ENCODE assay signal across 30 cellular contexts in genomic region chr3:172110127-172110779, GRCh38.
"Had no signal": no experiment of that assay in that cellular context is flagged by ENCODE, and none has a peak within 500 bp of the region (broad histone marks: within the 10 kb centered on the region; RNA-seq: fewer than 3 reads in every experiment).

No MANE protein-coding gene starts in this region.

- H3K9me3 ChIP-seq: SJSA1 had no signal

- H3K9me3 Mint-ChIP-seq: activated CD4-positive, alpha-beta memory T cell treated with anti-CD3 and anti-CD28 coated beads for 36 hours; activated naive CD4-positive, alpha-beta T cell treated with anti-CD3 and anti-CD28 coated beads for 36 hours; activated T-helper 17 cell treated with anti-CD3 and anti-CD28 coated beads, Interleukin-2, amount 50 U/mL, for 72 hours; T-helper 1 cell treated with Interleukin-12 subunit alpha and Interleukin-12 subunit beta and Interleukin-4 antibody, amounts not matched to agents 30 μg/mL and 1 μg/mL, for 36 hours; WTC11 had no signal

- H3K27me3 ChIP-seq: brain microvascular endothelial cell, SJSA1 had no signal

- ATAC-seq: activated T-helper 17 cell treated with anti-CD3 and anti-CD28 coated beads, Interleukin-2, amount 50 U/mL, for 72 hours; PC-3; WTC11 had no signal

- H3K27ac Mint-ChIP-seq: activated CD4-positive, alpha-beta memory T cell treated with anti-CD3 and anti-CD28 coated beads for 36 hours; activated naive CD4-positive, alpha-beta T cell treated with anti-CD3 and anti-CD28 coated beads for 36 hours; activated naive CD8-positive, alpha-beta T cell; activated T-helper 17 cell treated with anti-CD3 and anti-CD28 coated beads, Interleukin-2, amount 50 U/mL, for 72 hours; T-helper 1 cell treated with Interleukin-12 subunit alpha and Interleukin-12 subunit beta and Interleukin-4 antibody, amounts not matched to agents 30 μg/mL and 1 μg/mL, for 36 hours; WTC11 had no signal

- H3K4me3 ChIP-seq: SJSA1 had no signal

- DNase-seq: activated CD4-positive, alpha-beta memory T cell treated with anti-CD3 and anti-CD28 coated beads for 36 hours; activated CD4-positive, alpha-beta T cell treated with anti-CD3 and anti-CD28 coated beads, Interleukin-2, amount 10 ng/mL, durations not matched to agents 7 days and 5 days; activated CD4-positive, CD25-positive, alpha-beta regulatory T cell treated with anti-CD3 and anti-CD28 coated beads, Interleukin-2, amount 50 U/mL, for 72 hours; activated gamma-delta T cell; activated naive CD4-positive, alpha-beta T cell treated with anti-CD3 and anti-CD28 coated beads for 36 hours; activated T-cell treated with anti-CD3 and anti-CD28 coated beads for 4 hours; activated T-cell treated with anti-CD3 and anti-CD28 coated beads, Interleukin-2, amount 50 U/mL, for 48 hours; amygdala; brain microvascular endothelial cell; cerebellar nuclear complex; KG1; NCI-H1092 treated with DMSO at 0.1 percent for 48 hours; NCI-H1417 treated with DMSO at 0.1 percent for 48 hours; NCI-H1694; NCI-H2029; NCI-H2107; NCI-H2171 treated with DMSO at 0.1 percent for 48 hours; NCI-H345; NCI-H510A; NCI-H526 treated with DMSO at 0.1 percent for 48 hours; NCI-H82; NK-92 treated with Interleukin-12 subunit alpha and Interleukin-12 subunit beta, amount 100 ng/mL, for 24 hours; PC-3; SHP77; T-helper 9 cell had no signal

- H3K27me3 Mint-ChIP-seq: activated CD4-positive, alpha-beta memory T cell treated with anti-CD3 and anti-CD28 coated beads for 36 hours; activated CD4-positive, alpha-beta T cell treated with anti-CD3 and anti-CD28 coated beads, Interleukin-2, amount 10 ng/mL, durations not matched to agents 7 days and 5 days; activated T-helper 17 cell treated with anti-CD3 and anti-CD28 coated beads, Interleukin-2, amount 50 U/mL, for 72 hours had no signal

- H3K27ac ChIP-seq: brain microvascular endothelial cell, SJSA1 had no signal

- H3K4me3 Mint-ChIP-seq: activated CD4-positive, alpha-beta memory T cell treated with anti-CD3 and anti-CD28 coated beads for 36 hours; activated CD4-positive, alpha-beta T cell treated with anti-CD3 and anti-CD28 coated beads, Interleukin-2, amount 10 ng/mL, durations not matched to agents 7 days and 5 days; activated naive CD4-positive, alpha-beta T cell treated with anti-CD3 and anti-CD28 coated beads for 36 hours; T-helper 1 cell treated with Interleukin-12 subunit alpha and Interleukin-12 subunit beta and Interleukin-4 antibody, amounts not matched to agents 30 μg/mL and 1 μg/mL, for 36 hours; WTC11 had no signal
